Comparison of ENCODE assay signal across 2 cellular contexts in the genomic region with DNA sequence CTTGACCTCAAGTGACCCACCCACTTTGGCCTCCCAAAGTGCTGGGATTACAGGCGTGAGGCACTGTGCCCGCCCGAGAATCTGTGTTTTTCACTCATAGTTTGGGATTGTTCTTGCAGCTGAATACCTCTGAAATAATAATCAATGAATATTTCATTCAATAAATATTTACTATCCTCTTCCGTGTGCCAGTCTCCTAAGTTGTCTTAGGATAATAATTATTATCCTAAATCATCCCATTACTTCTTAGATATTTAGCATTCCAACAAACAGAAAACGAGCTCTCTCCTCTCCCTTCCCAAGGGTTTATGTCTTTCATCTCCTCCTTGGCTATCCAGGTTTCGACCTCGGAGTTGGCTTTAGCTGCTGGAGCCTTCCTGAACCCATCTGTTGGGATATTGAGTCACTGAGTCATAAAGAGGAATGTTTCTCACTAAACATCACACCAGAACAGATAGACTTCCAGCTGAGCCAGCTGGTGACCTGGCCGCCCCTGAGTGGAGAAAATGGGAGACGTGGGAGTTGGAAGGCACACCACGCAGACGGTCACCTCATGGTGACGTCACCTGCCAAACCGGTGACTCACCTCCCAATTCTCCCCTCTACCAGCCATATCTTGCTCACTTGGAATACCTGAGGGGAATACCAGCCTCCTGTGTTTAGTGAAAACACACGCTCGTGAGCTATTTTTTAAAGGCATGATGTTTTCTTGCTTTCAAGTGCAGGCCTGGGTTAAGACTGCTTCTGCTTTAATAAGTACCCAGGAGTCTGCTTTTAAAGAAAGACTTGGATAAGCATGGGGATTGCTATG.
TF ChIP-seq lines count a peak whose summit lies in the region.

No MANE protein-coding gene starts in this region.

TF ChIP-seq in IMR-90, 13 proteins besides CTCF, POLR2A, EP300 and RAD21:
- TF ChIP-seq MAZ (IDR thresholded peaks at IDR 0.05; ENCODE audit: borderline replicate concordance, low read depth, low read length) (peak; percentile 47; the same call in 1 of the 2 replicates), RCOR1 (IDR thresholded peaks at IDR 0.05; ENCODE audit: insufficient replicate concordance, low read length) (peak; percentile 93), CHD1 (IDR thresholded peaks at IDR 0.05; ENCODE audit: low read depth, low read length) (no peak), MXI1 (IDR thresholded peaks at IDR 0.05; ENCODE audit: borderline replicate concordance, low read depth, low read length) (no peak), NFE2L2 (IDR thresholded peaks at IDR 0.05; ENCODE audit: low read depth, low read length) (peak; percentile 46; the same call in 1 of the 2 replicates), FOS (IDR thresholded peaks at IDR 0.05; ENCODE audit: low read depth, low read length) (peak; percentile 100), RFX5 (IDR thresholded peaks at IDR 0.05; ENCODE audit: low read depth, low read length) (no peak), MAFK (IDR thresholded peaks at IDR 0.05; ENCODE audit: low read depth, low read length) (peak; percentile 37; the same call in 1 of the 2 replicates), SMC3 (IDR thresholded peaks at IDR 0.05; ENCODE audit: low read depth, low read length) (no peak), BHLHE40 (IDR thresholded peaks at IDR 0.05; ENCODE audit: low read depth, low read length) (peak; percentile 89)
- TF ChIP-seq, protein P1, sequence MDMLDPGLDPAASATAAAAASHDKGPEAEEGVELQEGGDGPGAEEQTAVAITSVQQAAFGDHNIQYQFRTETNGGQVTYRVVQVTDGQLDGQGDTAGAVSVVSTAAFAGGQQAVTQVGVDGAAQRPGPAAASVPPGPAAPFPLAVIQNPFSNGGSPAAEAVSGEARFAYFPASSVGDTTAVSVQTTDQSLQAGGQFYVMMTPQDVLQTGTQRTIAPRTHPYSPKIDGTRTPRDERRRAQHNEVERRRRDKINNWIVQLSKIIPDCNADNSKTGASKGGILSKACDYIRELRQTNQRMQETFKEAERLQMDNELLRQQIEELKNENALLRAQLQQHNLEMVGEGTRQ (IDR thresholded peaks at IDR 0.05; ENCODE audit: low read depth, low read length) = peak; percentile 14; the same call in 1 of the 2 replicates
TF ChIP-seq in IMR-90: peak in this region for 7.

TF ChIP-seq in GM12891, 5 proteins besides CTCF, POLR2A, EP300 and RAD21 (continued from another document):
- TF ChIP-seq TAF1 (IDR thresholded peaks at IDR 0.05; ENCODE audit: low read depth, low read length) (no peak), POU2F2 (IDR thresholded peaks at IDR 0.05; ENCODE audit: low read depth, low read length) (no peak), POLR2AphosphoS5 (IDR thresholded peaks at IDR 0.05; ENCODE audit: low read depth, low read length) (no peak)
